23 cellular contexts compared by ENCODE assay signal in the genomic region with DNA sequence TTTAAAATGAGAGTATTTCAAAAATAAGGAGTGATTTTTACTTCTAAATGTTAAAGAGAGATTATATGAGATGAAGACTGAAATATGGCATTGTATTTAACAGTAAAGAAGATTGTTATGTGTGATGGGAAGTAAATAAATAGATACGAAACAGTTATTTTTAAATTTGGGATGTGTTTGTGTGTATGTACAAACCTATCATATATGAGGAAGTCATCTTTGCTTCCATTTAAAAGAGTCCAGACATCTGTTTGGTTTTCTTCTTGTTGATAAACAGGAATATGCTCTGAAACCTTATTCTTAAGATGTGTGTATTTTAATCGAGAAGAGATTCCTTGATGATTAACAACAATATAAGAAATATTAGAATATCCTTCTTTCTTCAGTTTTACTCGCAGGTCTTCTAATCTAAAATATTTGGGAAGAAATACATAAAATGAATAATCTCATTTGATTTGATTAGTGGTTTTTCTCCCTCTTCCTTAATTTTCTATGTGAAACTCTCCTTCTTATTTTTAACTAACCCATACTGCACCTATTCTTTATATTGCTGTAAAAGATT. TPM values are rescaled to one million over a fixed set of nuclear protein-coding genes. Genes with fewer than 3 reads are reported as not detected.
"Had no signal": no experiment of that assay in that cellular context is flagged by ENCODE, and none has a peak within 500 bp of the region (broad histone marks: within the 10 kb centered on the region; RNA-seq: fewer than 3 reads in every experiment).

No MANE protein-coding gene starts in this region.

- H3K9me3 ChIP-seq: mucosa of descending colon, ovary, right atrium auricular region, tibial nerve, upper lobe of left lung had no signal

- ATAC-seq: left ventricle myocardium superior; mucosa of descending colon; naive thymus-derived CD4-positive, alpha-beta T cell; natural killer cell treated with Interleukin-12 subunit alpha and Interleukin-12 subunit beta and Interleukin-15 and Interleukin-18, amount 100 ng/mL, for 72 hours; sciatic nerve; stimulated activated memory B cell treated with anti-CD40 and anti-IgM and Interleukin-4, amounts not matched to agents 10 μg/mL and 1 μg/mL and 100 μg/mL, for 72 hours; stimulated activated naive CD8-positive, alpha-beta T cell treated with anti-CD3 and anti-CD28 coated beads, Interleukin-15, amount 100 ng/mL, for 72 hours had no signal

- DNase-seq: head of caudate nucleus; hypothalamus; kidney glomerular epithelial cell; left ventricle myocardium superior; midbrain; mucosa of descending colon; naive thymus-derived CD4-positive, alpha-beta T cell; ovary; stimulated activated CD4-positive, alpha-beta T cell treated with anti-CD3 and anti-CD28 coated beads, Interleukin-1b, Interleukin-23, amount 100 ng/mL, for 48 hours; stimulated activated CD4-positive, alpha-beta T cell treated with anti-CD3 and anti-CD28 coated beads, Interleukin-2, amount 100 ng/mL, for 48 hours; stimulated activated CD4-positive, alpha-beta T cell treated with anti-CD3 and anti-CD28 coated beads, Interleukin-4, amount 100 ng/mL, for 4 hours; stimulated activated CD8-positive, alpha-beta memory T cell treated with anti-CD3 and anti-CD28 coated beads, Interleukin-4, amount 100 ng/mL, for 48 hours; stimulated activated naive CD4-positive, alpha-beta T cell treated with Interleukin-2 at 50 U/mL for 16 hours; stimulated activated naive CD8-positive, alpha-beta T cell treated with anti-CD3 and anti-CD28 coated beads, Interleukin-15, amount 100 ng/mL, for 72 hours; substantia nigra; upper lobe of left lung had no signal

- H3K27me3 ChIP-seq: ovary, right atrium auricular region, tibial nerve, upper lobe of left lung had no signal

- H3K36me3 ChIP-seq: ovary had no signal

- H3K4me3 ChIP-seq: mucosa of descending colon, ovary, right atrium auricular region, skin epidermis had no signal

- H3K27ac ChIP-seq: ovary, right atrium auricular region had no signal

RNA-seq across cellular contexts. Expression of gene SELENOP, which starts 4.9 kb away (rescaled TPM):
- polyA plus RNA-seq: naive thymus-derived CD4-positive, alpha-beta T cell had no signal

RNA-seq across cellular contexts. Expression of gene CCDC152, which starts 50.2 kb away (rescaled TPM):
- total RNA-seq: myocyte had no signal
